Comparison of ENCODE assay signal across 13 cellular contexts in the genomic region with DNA sequence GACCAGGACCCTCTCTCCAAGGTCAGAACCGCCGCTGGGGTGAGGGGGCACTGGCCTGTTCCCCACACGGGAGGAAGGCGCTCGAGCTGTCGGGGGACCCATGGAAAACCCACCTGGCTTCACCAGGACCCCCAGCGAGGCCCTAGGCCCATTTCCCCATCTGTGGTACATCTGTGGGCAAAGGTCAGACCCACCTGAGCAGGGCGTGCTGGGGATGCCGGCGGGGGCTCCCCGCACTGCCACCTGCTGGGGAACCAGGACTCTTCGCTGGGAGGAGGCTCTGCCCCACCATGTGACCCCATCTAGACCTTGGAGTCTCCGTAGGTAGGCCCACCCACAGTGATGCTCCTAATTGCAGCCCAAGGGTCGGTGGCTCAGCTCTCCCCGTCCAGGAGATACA. TPM values are rescaled to one million over a fixed set of nuclear protein-coding genes. Genes with fewer than 3 reads are reported as not detected.
A peak's percentile ranks its signal among the peaks of the same experiment; 100 is the strongest.
DNase-seq lines count a peak whose midpoint lies in the region; ATAC-seq, FAIRE-seq and TF ChIP-seq lines count a peak whose summit lies in the region.
"Had no signal": no experiment of that assay in that cellular context is flagged by ENCODE, and none has a peak within 500 bp of the region (broad histone marks: within the 10 kb centered on the region; RNA-seq: fewer than 3 reads in every experiment).

No MANE protein-coding gene starts in this region.

- TF ChIP-seq POLR2A in HCT116 (IDR thresholded peaks at IDR 0.05; ENCODE audit: borderline replicate concordance, extremely low read depth, insufficient read depth, insufficient read length) = no peak

- ATAC-seq in HCT116 (peak; percentile 68), GM21367 (IDR thresholded peaks at IDR 0.05; ENCODE audit: unreplicated experiment) (no peak), GM18498 (IDR thresholded peaks at IDR 0.05; ENCODE audit: unreplicated experiment) (no peak)

- intact Hi-C loops in HCT116 (cut with micrococcal nuclease) = no loop called here

- H3K27ac ChIP-seq in HCT116 (ENCODE audit: low read depth, low read length) (no peak overlapping the region), keratinocyte (ENCODE audit: control insufficient read depth, insufficient read depth, low read length) (no peak overlapping the region)

- H3K36me3 ChIP-seq in BJ (ENCODE audit: control insufficient read depth, insufficient read depth, low read length) (peaks cover 6% of the 10 kb centered on the region; the same call in 1 of the 2 replicates), HCT116 (ENCODE audit: control insufficient read depth in 1 of 2, insufficient read depth in 2 of 2, low read length in 2 of 2) (no peaks in the 10 kb centered on the region; a peak in 1 of 4 replicates), keratinocyte (ENCODE audit: control insufficient read depth in 2 of 2, extremely low read depth in 1 of 2, insufficient read depth in 2 of 2, low read length in 2 of 2) (peaks cover 3 to 5% of the 10 kb centered on the region in 2 experiments)

- H3K9me3 ChIP-seq in HCT116 (ENCODE audit: control insufficient read depth in 1 of 2, insufficient read depth in 1 of 2, low read depth in 1 of 2, low read length in 2 of 2) = no peaks in the 10 kb centered on the region
- H3K9me3 ChIP-seq in keratinocyte (ENCODE audit: control insufficient read depth, low read depth, low read length) = no peaks in the 10 kb centered on the region

- H3K9me2 ChIP-seq in HCT116 (ENCODE audit: insufficient read depth) = no peaks in the 10 kb centered on the region

- no peaks in the 10 kb centered on the region for H3K9me1 ChIP-seq in keratinocyte (ENCODE audit: control insufficient read depth, extremely low read depth, insufficient read depth, low read length)

- no peaks in the 10 kb centered on the region for H4K20me1 ChIP-seq in HCT116 (ENCODE audit: insufficient read depth)
- no peaks in the 10 kb centered on the region for H4K20me1 ChIP-seq in keratinocyte (ENCODE audit: control insufficient read depth, extremely low read depth, insufficient read depth, low read length)

- no peak overlapping the region for H3K4me2 ChIP-seq in HCT116 (ENCODE audit: low read length)
- H3K4me2 ChIP-seq in keratinocyte (ENCODE audit: control insufficient read depth, extremely low read depth, insufficient read depth, low read depth, low read length) = no peak overlapping the region

- CTCF ChIA-PET in BJ (lab: Yijun Ruan, JAX) = interaction anchor here (1.1 to 1.2 kb wide), 2 partner anchors 52 to 103 kb away, joined by 3 to 5 read pairs; no protein-coding TSS in a partner anchor
- CTCF ChIA-PET in HCT116 (lab: Charles Lee) = interaction anchor here (1.4 kb wide), 1 partner anchor 52 kb away, joined by 4 read pairs; no protein-coding TSS in a partner anchor

- in situ Hi-C loops in astrocyte of the cerebellum (cut with HindIII; ENCODE audit: low sequenced_read_pairs) = no loop called here

- H3K4me1 ChIP-seq in HCT116 (ENCODE audit: control insufficient read depth in 1 of 2, insufficient read depth in 2 of 2, low read length in 2 of 2) (peaks cover 6 to 9% of the 10 kb centered on the region in 2 experiments), keratinocyte (ENCODE audit: control insufficient read depth, extremely low read depth, insufficient read depth, low read length) (no peaks in the 10 kb centered on the region)

- H3K27me3 ChIP-seq in BJ (ENCODE audit: control insufficient read depth, insufficient read depth, low read length) (no peaks in the 10 kb centered on the region), HCT116 (ENCODE audit: insufficient read depth, low read length) (no peaks in the 10 kb centered on the region), keratinocyte (ENCODE audit: control insufficient read depth, extremely low read depth, insufficient read depth, low read length) (no peaks in the 10 kb centered on the region)

- no peak for TF ChIP-seq RAD21 in HCT116 (IDR thresholded peaks at IDR 0.05; ENCODE audit: low read depth)

- H3K79me2 ChIP-seq in HCT116 (ENCODE audit: insufficient read depth, low read length) (no peaks in the 10 kb centered on the region), keratinocyte (ENCODE audit: control insufficient read depth, insufficient read depth, low read length) (no peaks in the 10 kb centered on the region)

- TF ChIP-seq CTCF in BJ (IDR thresholded peaks at IDR 0.05; ENCODE audit: insufficient read depth, low read depth, low read length) (peak; percentile 39), HCT116 (IDR thresholded peaks at IDR 0.05 in 2 of 3, conservative IDR thresholded peaks at IDR 0.05 in 1 of 3; ENCODE audit: borderline replicate concordance in 1 of 3, insufficient read depth in 1 of 3, low read depth in 2 of 3, low read length in 2 of 3) (peak in 2 of 3 experiments; percentile 55 to 58; a peak in 4 of 6 replicates), astrocyte of the cerebellum (IDR thresholded peaks at IDR 0.05; ENCODE audit: low read depth, low read length, missing control alignments) (peak; percentile 24), keratinocyte (optimal IDR thresholded peaks at IDR 0.05 in 1 of 3, IDR thresholded peaks at IDR 0.05 in 1 of 3, conservative IDR thresholded peaks at IDR 0.05 in 1 of 3; ENCODE audit: extremely low read depth in 1 of 3, insufficient read depth in 2 of 3, low read length in 3 of 3) (peak in 2 of 3 experiments; percentile 43 to 49)

- no peak for FAIRE-seq in keratinocyte (lab: Jason Lieb, UNC)

- DNase-seq in BJ (ENCODE audit: low read depth) (no peak), HCT116 (ENCODE audit: low read depth, low spot score) (no peak), astrocyte of the cerebellum (ENCODE audit: low read depth) (no peak), keratinocyte (ENCODE audit: low read depth, low spot score) (no peak)
- no peak for DNase-seq in activated CD4-positive, alpha-beta T cell treated with anti-CD3 and anti-CD28 coated beads, Interleukin-2, amount 50 U/mL, for 1 hour
- DNase-seq in stimulated activated CD4-positive, alpha-beta T cell treated with anti-CD3 and anti-CD28 coated beads, Interleukin-2, amount 100 ng/mL, for 48 hours = no peak
- DNase-seq: CD4-positive, alpha-beta memory T cell; NCI-H510A; SHP77 treated with DMSO at 0.1 percent for 48 hours had no signal

- H3K4me3 ChIP-seq in BJ (ENCODE audit: low read depth, low read length) (no peak overlapping the region), HCT116 (replicated peaks in 1 of 2; ENCODE audit: low read depth in 1 of 2, low read length in 2 of 2) (no peak overlapping the region), astrocyte of the cerebellum (ENCODE audit: low read depth, low read length) (no peak overlapping the region), keratinocyte (ENCODE audit: control insufficient read depth in 2 of 3, extremely low read depth in 1 of 3, insufficient read depth in 2 of 3, low read depth in 1 of 3, low read length in 3 of 3) (no peak overlapping the region)

- no TSS peak for BruUV-seq in HCT116 (replicated peaks; lab: Mats Ljungman, UMichigan)

- dilution Hi-C loops in keratinocyte (cut with MboI; ENCODE audit: extremely low pct_ligation_motif_present, low sequenced_read_pairs) = no loop called here

- POLR2A ChIA-PET in BJ (lab: Charles Lee) (no interaction called here), HCT116 (lab: Charles Lee) (no interaction called here)

- H3K9ac ChIP-seq in HCT116 (ENCODE audit: low read length) = no peak overlapping the region
- H3K9ac ChIP-seq in keratinocyte (ENCODE audit: control insufficient read depth, extremely low read depth, insufficient read depth, low read length) = no peak overlapping the region

- RAD21 ChIA-PET in HCT116 (lab: Charles Lee; ENCODE audit: low non-redundant PET in 1 of 2, low total read pairs in 2 of 2, uncharacterized antibody in 2 of 2, unreplicated experiment in 2 of 2) = no interaction called here

- no peak overlapping the region for H2AFZ ChIP-seq in HCT116 (ENCODE audit: low read depth, low read length, poor library complexity, severe bottlenecking)
- no peak overlapping the region for H2AFZ ChIP-seq in keratinocyte (ENCODE audit: control insufficient read depth, low read length)

TF ChIP-seq in HCT116, 20 proteins besides CTCF, POLR2A, EP300 and RAD21 (continues in another document):
- TF ChIP-seq POLR2AphosphoS5 (IDR thresholded peaks at IDR 0.05; ENCODE audit: low read depth, low read length) = no peak
- TF ChIP-seq CEBPB (IDR thresholded peaks at IDR 0.05; ENCODE audit: low read depth) = no peak
- no peak for TF ChIP-seq EGR1 (IDR thresholded peaks at IDR 0.05; ENCODE audit: low read depth)
- TF ChIP-seq SIN3A (IDR thresholded peaks at IDR 0.05; ENCODE audit: low read depth) = no peak
- TF ChIP-seq, protein P1, sequence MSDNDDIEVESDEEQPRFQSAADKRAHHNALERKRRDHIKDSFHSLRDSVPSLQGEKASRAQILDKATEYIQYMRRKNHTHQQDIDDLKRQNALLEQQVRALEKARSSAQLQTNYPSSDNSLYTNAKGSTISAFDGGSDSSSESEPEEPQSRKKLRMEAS (IDR thresholded peaks at IDR 0.05) = no peak
- no peak for TF ChIP-seq ZNF274 (IDR thresholded peaks at IDR 0.05; ENCODE audit: low read depth, low read length)
- no peak for TF ChIP-seq SRF (IDR thresholded peaks at IDR 0.05; ENCODE audit: low read depth)
- TF ChIP-seq FOSL1 (IDR thresholded peaks at IDR 0.05; ENCODE audit: low read depth) = no peak
- no peak for TF ChIP-seq CBX3 (IDR thresholded peaks at IDR 0.05; ENCODE audit: low read depth)

RNA-seq across cellular contexts. Expression of a gene that starts 0.5 kb away (rescaled TPM):
- polyA plus RNA-seq in BJ (2011; rRNA removed) = not detected in 2 replicates
- not detected in 2 replicates for polyA minus RNA-seq in BJ (2011; rRNA and poly(A)+ RNA removed)
- not detected for total RNA-seq in HCT116 (2021; ENCODE audit: unreplicated experiment)
- polyA plus RNA-seq in HCT116 (2012) = 0.07 and 0.29 TPM in 2 replicates
- polyA plus RNA-seq in keratinocyte = not detected in 3 replicates
- polyA plus RNA-seq in keratinocyte (2011; ENCODE audit: low read depth) = not detected
- not detected in 2 replicates for polyA plus RNA-seq in keratinocyte (2011; cell fraction: cytosol; rRNA removed)
- polyA plus RNA-seq in keratinocyte (2011; cell fraction: nucleus; rRNA removed) = not detected in 2 replicates
- 0.06 TPM in 1 of 2 replicates, not detected in the other for polyA plus RNA-seq in keratinocyte (2012; ENCODE audit: low replicate concordance)
- not detected in 3 replicates for polyA minus RNA-seq in keratinocyte
- not detected for polyA minus RNA-seq in keratinocyte (2011; cell fraction: cytosol; rRNA and poly(A)+ RNA removed)
- not detected in 2 replicates for polyA minus RNA-seq in keratinocyte (2011; cell fraction: nucleus; rRNA and poly(A)+ RNA removed)
- total RNA-seq: activated T-helper 2 cell treated with anti-CD3 and anti-CD28 coated beads, Interferon-gamma antibody, Interleukin-2, Interleukin-4, amounts not matched to agents 10 μg/mL and 5 μg/mL and 100 μg/mL, durations not matched to agents 14 hours and 24 hours and 36 hours; cardiac septum had no signal

RNA-seq across cellular contexts. Expression of a gene that starts 51.4 kb away (rescaled TPM):
- polyA plus RNA-seq in BJ (2011; rRNA removed) (7.2 and 8.7 TPM in 2 replicates), keratinocyte (4.9 to 6.2 TPM (median 5.8 TPM) in 3 replicates)
- polyA minus RNA-seq in BJ (2011; rRNA and poly(A)+ RNA removed) = 6.4 and 8.1 TPM in 2 replicates
- total RNA-seq in HCT116 (2021; ENCODE audit: unreplicated experiment) = 7.8 TPM
- 4.5 and 5.2 TPM in 2 replicates for polyA plus RNA-seq in HCT116 (2012)
- 6.2 TPM for polyA plus RNA-seq in keratinocyte (2011; ENCODE audit: low read depth)
- 3.0 and 3.2 TPM in 2 replicates for polyA plus RNA-seq in keratinocyte (2011; cell fraction: cytosol; rRNA removed)
- polyA plus RNA-seq in keratinocyte (2011; cell fraction: nucleus; rRNA removed) = 8.6 and 12.5 TPM in 2 replicates
- 4.0 and 5.2 TPM in 2 replicates for polyA plus RNA-seq in keratinocyte (2012; ENCODE audit: low replicate concordance)
- polyA minus RNA-seq in keratinocyte = 3.1 to 10.4 TPM (median 4.8 TPM) in 3 replicates
- 4.2 TPM for polyA minus RNA-seq in keratinocyte (2011; cell fraction: cytosol; rRNA and poly(A)+ RNA removed)
- polyA minus RNA-seq in keratinocyte (2011; cell fraction: nucleus; rRNA and poly(A)+ RNA removed) = 6.6 and 9.1 TPM in 2 replicates
